In genomic region chr7:6026011-6026819, GRCh38 we compare ENCODE assay signal across 10 cellular contexts. TPM values are rescaled to one million over a fixed set of nuclear protein-coding genes. Genes with fewer than 3 reads are reported as not detected.
A peak's percentile ranks its signal among the peaks of the same experiment; 100 is the strongest.
DNase-seq lines count a peak whose midpoint lies in the region; ATAC-seq and TF ChIP-seq lines count a peak whose summit lies in the region.
"Had no signal": no experiment of that assay in that cellular context is flagged by ENCODE, and none has a peak within 500 bp of the region (broad histone marks: within the 10 kb centered on the region; RNA-seq: fewer than 3 reads in every experiment).

No MANE protein-coding gene starts in this region.

- TF ChIP-seq EP300 in tibial nerve (IDR thresholded peaks at IDR 0.05): no peak

- H3K27ac Mint-ChIP-seq in activated T-cell treated with anti-CD3 and anti-CD28 coated beads, Interleukin-2, amount 50 U/mL, for 24 hours: peak overlapping the region; percentile 93
- peak overlapping the region; percentile 50 for H3K27ac Mint-ChIP-seq in osteocyte (ENCODE audit: unreplicated experiment)

- H3K9ac ChIP-seq in OCI-LY1 (ENCODE audit: low read length): no peak overlapping the region

- H3K27me3 ChIP-seq in OCI-LY1 (ENCODE audit: insufficient read depth, low read length) (no peaks in the 10 kb centered on the region), tibial nerve (no peaks in the 10 kb centered on the region)
- H3K27me3 ChIP-seq: ovary had no signal

- H3K4me1 ChIP-seq in OCI-LY1 (ENCODE audit: insufficient read depth, low read length, severe bottlenecking) (peaks cover 5% of the 10 kb centered on the region), tibial nerve (peaks cover 0 to 12% (median 0%) of the 10 kb centered on the region in 4 donors)

- 75 to 79% methylated on average over 13 to 19 of the region's 22 CpGs for WGBS in tibial nerve, 2 donors

- TF ChIP-seq CTCF in OCI-LY1 (IDR thresholded peaks at IDR 0.05; ENCODE audit: low read length): peak; percentile 24; the same call in 1 of the 2 replicates
- peak; percentile 33 for TF ChIP-seq CTCF in osteocyte (IDR thresholded peaks at IDR 0.05)
- TF ChIP-seq CTCF in tibial nerve (IDR thresholded peaks at IDR 0.05): peak in 1 of 5 experiments; percentile 9

- H3K4me1 Mint-ChIP-seq in activated T-cell treated with anti-CD3 and anti-CD28 coated beads, Interleukin-2, amount 50 U/mL, for 24 hours (ENCODE audit: low read depth): peaks cover 19% of the 10 kb centered on the region
- peaks cover 6% of the 10 kb centered on the region for H3K4me1 Mint-ChIP-seq in osteocyte (ENCODE audit: unreplicated experiment)

- no peaks in the 10 kb centered on the region for H3K9me2 ChIP-seq in OCI-LY1 (ENCODE audit: low read depth, low read length)

- H3K9me3 ChIP-seq in OCI-LY1 (ENCODE audit: low read length): no peaks in the 10 kb centered on the region
- H3K9me3 ChIP-seq in tibial nerve: no peaks in the 10 kb centered on the region
- H3K9me3 ChIP-seq: ovary had no signal

- H4K20me1 ChIP-seq in OCI-LY1 (ENCODE audit: insufficient read depth, low read length): no peaks in the 10 kb centered on the region

- peak overlapping the region; percentile 58 for H3K4me3 Mint-ChIP-seq in activated T-cell treated with anti-CD3 and anti-CD28 coated beads, Interleukin-2, amount 50 U/mL, for 24 hours
- no peak overlapping the region for H3K4me3 Mint-ChIP-seq in osteocyte (ENCODE audit: unreplicated experiment)

- no peaks in the 10 kb centered on the region for H3K9me3 Mint-ChIP-seq in activated T-cell treated with anti-CD3 and anti-CD28 coated beads, Interleukin-2, amount 50 U/mL, for 24 hours
- H3K9me3 Mint-ChIP-seq in osteocyte (ENCODE audit: unreplicated experiment): no peaks in the 10 kb centered on the region

- DNase-seq in NCI-H2227 (lab: John Stamatoyannopoulos, UW; ENCODE audit: unreplicated experiment) (peak; percentile 14), NCI-H2227 treated with DMSO at 0.1 percent for 48 hours (lab: John Stamatoyannopoulos, UW) (no peak), fibroblast of the conjunctiva (ENCODE audit: low read depth) (peak; percentile 16), osteocyte (ENCODE audit: extremely low spot score, unreplicated experiment) (no peak), tibial nerve (ENCODE audit: low spot score in 2 of 2) (peak in 1 of 2 donors; percentile 36)
- DNase-seq in activated T-cell treated with anti-CD3 and anti-CD28 coated beads, Interleukin-2, amount 50 U/mL, for 24 hours: peak; percentile 67

- H3K4me3 ChIP-seq in OCI-LY1 (ENCODE audit: low read depth, low read length, poor library complexity, severe bottlenecking): no peak overlapping the region
- H3K4me3 ChIP-seq in tibial nerve: peak overlapping the region in 1 of 4 donors; percentile 34
- H3K4me3 ChIP-seq: ovary had no signal

- TF ChIP-seq POLR2A in tibial nerve (IDR thresholded peaks at IDR 0.05): no peak

- H2AFZ ChIP-seq in OCI-LY1 (ENCODE audit: low read length): no peak overlapping the region

- H3K27ac ChIP-seq in OCI-LY1 (ENCODE audit: low read depth, low read length, poor library complexity, severe bottlenecking) (no peak overlapping the region), tibial nerve (peak overlapping the region in 3 of 4 donors; percentile 42 to 74 (median 71))
- H3K27ac ChIP-seq: C4-2B, ovary had no signal

- no peaks in the 10 kb centered on the region for H3K27me3 Mint-ChIP-seq in activated T-cell treated with anti-CD3 and anti-CD28 coated beads, Interleukin-2, amount 50 U/mL, for 24 hours
- H3K27me3 Mint-ChIP-seq in osteocyte (ENCODE audit: unreplicated experiment): no peaks in the 10 kb centered on the region

- H3K36me3 ChIP-seq in OCI-LY1 (ENCODE audit: insufficient read depth, low read length) (peaks cover 96% of the 10 kb centered on the region), tibial nerve (peaks cover 0 to 97% (median 31%) of the 10 kb centered on the region in 3 donors)
- H3K36me3 ChIP-seq: ovary had no signal

- no peak overlapping the region for H3K4me2 ChIP-seq in OCI-LY1 (ENCODE audit: low read length)

- peak; percentile 72 for ATAC-seq in HG03095 (IDR thresholded peaks at IDR 0.05; ENCODE audit: unreplicated experiment)

- H3K79me2 ChIP-seq in OCI-LY1 (ENCODE audit: insufficient read depth, low read length): no peaks in the 10 kb centered on the region

- 0 out of 2 replicates have a peak, but pooled peaks cover 2% of the 10 kb centered on the region for H3F3A ChIP-seq in OCI-LY1 (ENCODE audit: insufficient read depth, low read length)

- H3K36me3 Mint-ChIP-seq in activated T-cell treated with anti-CD3 and anti-CD28 coated beads, Interleukin-2, amount 50 U/mL, for 24 hours (ENCODE audit: low read depth): peaks cover 99% of the 10 kb centered on the region
- H3K36me3 Mint-ChIP-seq in osteocyte (ENCODE audit: unreplicated experiment): peaks cover 69% of the 10 kb centered on the region

RNA-seq across cellular contexts. Expression of gene ANKRD61, which starts 5.0 kb away (rescaled TPM):
- total RNA-seq in osteocyte (not detected in 2 replicates), tibial nerve (under 1 TPM in 1 of 4 donors, not detected in 3; 0.63 TPM)

RNA-seq across cellular contexts. Expression of gene AIMP2, which starts 17.1 kb away (rescaled TPM):
- 47.7 and 49.6 TPM in 2 replicates for total RNA-seq in osteocyte
- total RNA-seq in tibial nerve: 10 to 100 TPM; 28.7 to 36.9 (median 34.7) TPM

RNA-seq across cellular contexts. Expression of gene PMS2, which starts 17.4 kb away (rescaled TPM):
- total RNA-seq in osteocyte (21.4 and 26.3 TPM in 2 replicates), tibial nerve (10 to 100 TPM; 11.5 to 22.7 (median 12.8) TPM)

RNA-seq across cellular contexts. Expression of gene EIF2AK1, which starts 32.8 kb away (rescaled TPM):
- total RNA-seq in osteocyte: 83.1 and 89.7 TPM in 2 replicates
- 100 to 1,000 TPM; 141 to 252 (median 221) TPM for total RNA-seq in tibial nerve

RNA-seq across cellular contexts. Expression of gene RSPH10B, which starts 55.7 kb away (rescaled TPM):
- total RNA-seq in osteocyte (not detected in 2 replicates), tibial nerve (under 1 TPM in 1 of 4 donors, not detected in 3; 0.20 TPM)

Comparison
In these comparisons a context has a peak if more than half of its experiments do, and no peak if none do; other contexts are left out.
1. DNase-seq: peak in NCI-H2227 (single experiment), activated T-cell treated with anti-CD3 and anti-CD28 coated beads, Interleukin-2, amount 50 U/mL, for 24 hours (single experiment) and fibroblast of the conjunctiva (single experiment); none in NCI-H2227 treated with DMSO at 0.1 percent for 48 hours (single experiment) and osteocyte (single experiment).